Comparison of ENCODE assay signal across 8 cellular contexts in the genomic region with DNA sequence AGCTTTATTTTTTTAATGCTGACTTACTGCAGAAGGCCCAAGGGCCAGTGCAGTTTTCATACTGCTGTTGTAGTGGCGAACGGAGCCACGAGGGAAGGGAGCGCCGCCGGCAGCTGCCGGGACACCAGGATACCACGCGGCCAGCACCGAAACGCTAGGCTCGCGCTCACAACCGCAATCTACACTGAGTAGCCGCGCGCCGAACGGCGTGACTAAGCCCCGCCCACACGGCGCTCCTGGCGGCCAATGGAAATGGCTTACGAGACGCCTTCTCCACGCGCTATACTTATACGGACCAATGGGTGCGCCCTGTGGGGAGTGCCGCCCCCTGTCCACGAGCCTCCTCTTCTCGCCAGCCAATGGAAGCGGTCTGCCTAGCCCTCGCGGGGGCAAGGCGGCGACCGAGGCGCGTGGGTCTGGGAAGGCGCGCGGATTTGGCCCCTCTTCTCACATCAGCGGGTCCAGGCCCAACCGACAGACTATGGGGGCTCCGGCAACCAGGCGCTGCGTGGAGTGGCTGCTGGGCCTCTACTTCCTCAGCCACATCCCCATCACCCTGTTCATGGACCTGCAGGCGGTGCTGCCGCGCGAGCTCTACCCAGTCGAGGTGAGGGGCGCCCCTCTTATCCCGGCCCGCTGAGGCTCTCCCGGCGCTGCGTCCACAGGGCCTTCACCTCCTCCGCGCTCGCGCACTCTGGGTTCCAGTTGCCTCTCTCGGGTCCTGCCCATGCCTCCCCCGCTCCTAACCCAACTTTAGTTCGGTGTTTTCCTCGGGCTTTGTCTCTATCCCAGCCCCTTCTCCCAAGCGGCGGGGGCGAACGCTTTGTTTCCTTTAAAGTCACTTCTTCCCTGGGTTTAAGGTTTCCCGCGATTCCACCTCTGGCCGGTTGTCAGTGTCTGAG. TPM values are rescaled to one million over a fixed set of nuclear protein-coding genes. Genes with fewer than 3 reads are reported as not detected.
DNase-seq lines count a peak whose midpoint lies in the region; ATAC-seq, FAIRE-seq and TF ChIP-seq lines count a peak whose summit lies in the region.

Gene TMEM97, plus strand, starts transcription at position 442 of the 902 bp plus-strand sequence. Its CDS starts 40 bp downstream, at position 482.

- H3K4me3 Mint-ChIP-seq in Calu3 (ENCODE audit: low read depth, unreplicated experiment): peak within 1 kb of the TSS; percentile 97

- H2BK120ac ChIP-seq in H1 (replicated peaks; ENCODE audit: low read depth, low read length) (no peak within 1 kb of the TSS), mesenchymal stem cell (ENCODE audit: low read depth, low read length) (peak within 1 kb of the TSS; percentile 4)

- peaks cover 33 to 50% of the 10 kb centered on the region in 2 experiments for H3K79me2 ChIP-seq in H1 (ENCODE audit: control insufficient read depth in 1 of 2, insufficient read depth in 2 of 2, low read length in 2 of 2)

- intact Hi-C loops in Calu3 (cut with micrococcal nuclease; ENCODE audit: unreplicated experiment): no loop called here

- H2BK5ac ChIP-seq in H1 (ENCODE audit: low read depth, low read length) (peak within 1 kb of the TSS; percentile 69; the same call in 1 of the 2 replicates), mesenchymal stem cell (ENCODE audit: low read depth, low read length, poor library complexity, severe bottlenecking) (no peak within 1 kb of the TSS)

- TF ChIP-seq RAD21 in H1 (IDR thresholded peaks at IDR 0.05 in 1 of 2, conservative IDR thresholded peaks at IDR 0.05 in 1 of 2; ENCODE audit: low read depth in 2 of 2, low read length in 2 of 2): no peak

- H3K27ac Mint-ChIP-seq in Calu3 (ENCODE audit: unreplicated experiment): peak within 1 kb of the TSS; percentile 97

- peak within 1 kb of the TSS; percentile 56 for H3K27ac ChIP-seq in H1 (ENCODE audit: low read depth, low read length)
- H3K27ac ChIP-seq in mesenchymal stem cell (ENCODE audit: low read length, poor library complexity, severe bottlenecking): peak within 1 kb of the TSS; percentile 37

- H2BK20ac ChIP-seq in H1 (ENCODE audit: low read length): no peak within 1 kb of the TSS

- TF ChIP-seq POLR2A in H1 (IDR thresholded peaks at IDR 0.05; ENCODE audit: control extremely low read depth in 1 of 2, low read depth in 2 of 2, low read length in 2 of 2): peak in 1 of 2 experiments; percentile 56; a peak in 1 of 3 replicates

- TF ChIP-seq EP300 in H1 (IDR thresholded peaks at IDR 0.05; ENCODE audit: borderline replicate concordance in 1 of 2, low read depth in 2 of 2, low read length in 2 of 2): no peak

- peaks cover 36% of the 10 kb centered on the region for H3K36me3 Mint-ChIP-seq in Calu3 (ENCODE audit: insufficient read depth, unreplicated experiment)

- DNase-seq in Calu3 (peak; percentile 96), HTR-8/SVneo (ENCODE audit: insufficient read length, low spot score) (peak; percentile 98), NOMO-1 treated with DMSO at 0.1 percent for 48 hours (lab: John Stamatoyannopoulos, UW; ENCODE audit: unreplicated experiment) (peak; percentile 98), H1 (ENCODE audit: low read depth in 1 of 2, low spot score in 2 of 2) (peak; percentile 73 to 92), mesenchymal stem cell (peak; percentile 99)
- peak; percentile 92 for DNase-seq in stimulated activated CD8-positive, alpha-beta memory T cell treated with anti-CD3 and anti-CD28 coated beads, Interleukin-12 subunit alpha, Interleukin-12 subunit beta, amount 100 ng/mL, for 24 hours (ENCODE audit: extremely low read depth)

- H3K4me2 ChIP-seq in H1 (ENCODE audit: insufficient read depth in 1 of 2, low read depth in 2 of 2, low read length in 2 of 2) (peak within 1 kb of the TSS; percentile 81 to 99), mesenchymal stem cell (ENCODE audit: low read length, poor library complexity, severe bottlenecking) (peak within 1 kb of the TSS; percentile 96)

- H3K14ac ChIP-seq in H1 (ENCODE audit: insufficient read length) (peak within 1 kb of the TSS; percentile 62), mesenchymal stem cell (ENCODE audit: low read length in 2 of 2) (peak within 1 kb of the TSS in 1 of 2 experiments; percentile 83)

- H3K4ac ChIP-seq in H1 (replicated peaks; ENCODE audit: insufficient read length, low read depth, low read length): no peak within 1 kb of the TSS
- H3K4ac ChIP-seq in mesenchymal stem cell (ENCODE audit: low read depth in 1 of 2, low read length in 2 of 2): peak within 1 kb of the TSS in 1 of 2 experiments; percentile 64

- 1% methylated on average over 64 of the region's 75 CpGs; no CpG with 5 or more reads in 1 of the 2 experiments for WGBS in H1 (ENCODE audit: extremely low coverage in 1 of 2, insufficient coverage in 1 of 2, insufficient read length in 1 of 2, insufficient replicate concordance in 2 of 2, low coverage in 1 of 2, low lambda C conversion rate in 2 of 2, missing lambda C conversion rate in 1 of 2), 2 experiments
- WGBS in mesenchymal stem cell: under 1% methylated on average over 66 of the region's 75 CpGs

- H4K20me1 ChIP-seq in H1 (replicated peaks in 1 of 2; ENCODE audit: control insufficient read depth in 1 of 2, insufficient read depth in 2 of 2, low read length in 2 of 2): peaks cover 1 to 9% of the 10 kb centered on the region in 2 experiments

- H2BK12ac ChIP-seq in H1 (ENCODE audit: low read depth, low read length): peak within 1 kb of the TSS; percentile 65; the same call in 1 of the 2 replicates
- H2BK12ac ChIP-seq in mesenchymal stem cell (ENCODE audit: low read length in 2 of 2): peak within 1 kb of the TSS in 1 of 2 experiments; percentile 97

- H3K27me3 ChIP-seq in H1 (replicated peaks in 1 of 4; ENCODE audit: control insufficient read depth in 3 of 4, extremely low read depth in 1 of 4, insufficient read depth in 3 of 4, low read length in 3 of 4) (peaks cover 0 to 3% (median 0%) of the 10 kb centered on the region in 4 experiments; a peak in 1 of 7 replicates), mesenchymal stem cell (ENCODE audit: control insufficient read depth in 1 of 2, insufficient read depth in 1 of 2, low read length in 2 of 2) (no peaks in the 10 kb centered on the region)

- H3K23ac ChIP-seq in H1 (ENCODE audit: insufficient read length) (no peak within 1 kb of the TSS), mesenchymal stem cell (ENCODE audit: low read length in 2 of 2) (peak within 1 kb of the TSS in 1 of 2 experiments; percentile 97)

- peak; percentile 94 for ATAC-seq in GM21381 (IDR thresholded peaks at IDR 0.05; ENCODE audit: unreplicated experiment)

- peaks cover 11% of the 10 kb centered on the region for H3K23me2 ChIP-seq in H1 (ENCODE audit: low read depth, low read length)

- FAIRE-seq in HTR-8/SVneo (lab: Jason Lieb, UNC) (peak; percentile 97), H1 (lab: Jason Lieb, UNC) (no peak)

- peaks cover 0 to 4% (median 0%) of the 10 kb centered on the region in 4 experiments; a peak in 3 of 8 replicates for H3K36me3 ChIP-seq in H1 (ENCODE audit: control insufficient read depth in 2 of 4, insufficient read depth in 4 of 4, low read length in 3 of 4)
- H3K36me3 ChIP-seq in mesenchymal stem cell (ENCODE audit: control insufficient read depth in 1 of 2, insufficient read depth in 2 of 2, low read depth in 1 of 2, low read length in 2 of 2): no peaks in the 10 kb centered on the region

- no TSS peak for BruUV-seq in Calu3 (replicated peaks; lab: Mats Ljungman, UMichigan)

- H3K9me3 ChIP-seq in H1 (ENCODE audit: insufficient read depth in 2 of 2, low read depth in 1 of 2, low read length in 1 of 2): no peaks in the 10 kb centered on the region
- H3K9me3 ChIP-seq in mesenchymal stem cell (ENCODE audit: control insufficient read depth, low read length): no peaks in the 10 kb centered on the region

- H3K9ac ChIP-seq in H1 (replicated peaks in 1 of 4; ENCODE audit: extremely low read depth in 1 of 4, low read depth in 3 of 4, low read length in 3 of 4) (peak within 1 kb of the TSS; percentile 75 to 85 (median 82)), mesenchymal stem cell (ENCODE audit: low read length) (peak within 1 kb of the TSS; percentile 84)

- H2BK15ac ChIP-seq in H1 (ENCODE audit: low read length) (peak within 1 kb of the TSS; percentile 97; the same call in 1 of the 2 replicates), mesenchymal stem cell (ENCODE audit: low read depth, poor library complexity, severe bottlenecking) (no peak within 1 kb of the TSS)

- no peaks in the 10 kb centered on the region for H3K27me3 Mint-ChIP-seq in Calu3 (ENCODE audit: unreplicated experiment)

- H3K4me3 ChIP-seq in H1 (ENCODE audit: extremely low read depth in 1 of 4, insufficient read depth in 2 of 4, low read depth in 3 of 4, low read length in 4 of 4) (peak within 1 kb of the TSS; percentile 63 to 90 (median 70)), mesenchymal stem cell (ENCODE audit: insufficient read depth in 1 of 2, low read depth in 1 of 2, low read length in 2 of 2) (peak within 1 kb of the TSS; percentile 74 to 90)

- no peak for TF ChIP-seq CTCF in Calu3 (IDR thresholded peaks at IDR 0.05; ENCODE audit: unreplicated experiment)
- no peak for TF ChIP-seq CTCF in H1 (IDR thresholded peaks at IDR 0.05; ENCODE audit: control extremely low read depth in 1 of 3, insufficient read depth in 1 of 3, low read depth in 1 of 3, low read length in 3 of 3)

- peak within 1 kb of the TSS; percentile 49 for H4K5ac ChIP-seq in H1 (ENCODE audit: insufficient read length, low read depth, low read length)

- H3K9me3 Mint-ChIP-seq in Calu3 (ENCODE audit: low read depth, unreplicated experiment): no peaks in the 10 kb centered on the region

- POLR2A ChIA-PET in activated CD8-positive, alpha-beta memory T cell treated with anti-CD3 and anti-CD28 coated beads for 36 hours (lab: Charles Lee): interaction anchor here (0.7 to 2.0 kb wide), 4 partner anchors 10 to 278 kb away, joined by 3 to 10 read pairs (median 3); partner anchors contain the start of genes IFT20 and TNFAIP1
- POLR2A ChIA-PET in H1 (lab: Charles Lee; ENCODE audit: partially characterized antibody): interaction anchor here (0.8 to 4.1 kb wide), 23 partner anchors 9 to 514 kb away, joined by 3 to 30 read pairs (median 3); partner anchors contain the start of genes IFT20, POLDIP2 and TNFAIP1

- peak within 1 kb of the TSS; percentile 72 for H3K18ac ChIP-seq in H1 (ENCODE audit: extremely low read depth, low read length)
- peak within 1 kb of the TSS in 1 of 2 experiments; percentile 80 for H3K18ac ChIP-seq in mesenchymal stem cell (ENCODE audit: low read depth in 1 of 2, low read length in 2 of 2)

- H2AK5ac ChIP-seq in H1 (ENCODE audit: low read depth, low read length) (peak within 1 kb of the TSS; percentile 17; the same call in 1 of the 2 replicates), mesenchymal stem cell (ENCODE audit: low read length, severe bottlenecking) (no peak within 1 kb of the TSS)

- H2AFZ ChIP-seq in H1 (ENCODE audit: low read length): peak within 1 kb of the TSS; percentile 89
- peak within 1 kb of the TSS; percentile 90 for H2AFZ ChIP-seq in mesenchymal stem cell (ENCODE audit: low read depth, low read length)

- CTCF ChIA-PET in Calu3 (lab: Charles Lee) (interaction anchor here (0.7 to 1.0 kb wide), 2 partner anchors 16 to 213 kb away, joined by 3 read pairs; partner anchors contain the start of genes IFT20 and TNFAIP1), H1 (lab: Charles Lee; ENCODE audit: partially characterized antibody) (interaction anchor here (0.6 to 2.3 kb wide), 11 partner anchors 11 to 249 kb away, joined by 3 to 12 read pairs (median 3); partner anchors contain the start of genes IFT20 and TNFAIP1)
- CTCF ChIA-PET in activated CD8-positive, alpha-beta memory T cell treated with anti-CD3 and anti-CD28 coated beads for 36 hours (lab: Charles Lee): interaction anchor here (1.3 to 3.9 kb wide), 3 partner anchors 16 to 97 kb away, joined by 3 to 19 read pairs (median 7); partner anchors contain the start of genes IFT20 and TNFAIP1

- H4K8ac ChIP-seq in H1 (ENCODE audit: extremely low read depth, insufficient read depth, low read length): peak within 1 kb of the TSS; percentile 90; the same call in 1 of the 2 replicates
- H4K8ac ChIP-seq in mesenchymal stem cell (ENCODE audit: low read length): peak within 1 kb of the TSS; percentile 27

- peak within 1 kb of the TSS; percentile 55 for H3K56ac ChIP-seq in H1 (replicated peaks; ENCODE audit: insufficient read length, low read depth, low read length)

- peaks cover 51% of the 10 kb centered on the region for H3K4me1 Mint-ChIP-seq in Calu3 (ENCODE audit: low read depth, unreplicated experiment)

- peak within 1 kb of the TSS; percentile 26 for H4K91ac ChIP-seq in H1 (replicated peaks; ENCODE audit: insufficient read length, low read length)
- peak within 1 kb of the TSS; percentile 56 for H4K91ac ChIP-seq in mesenchymal stem cell (ENCODE audit: low read length)

- H3K79me1 ChIP-seq in H1 (ENCODE audit: low read depth, low read length) (no peaks in the 10 kb centered on the region), mesenchymal stem cell (replicated peaks; ENCODE audit: low read length, poor library complexity, severe bottlenecking) (peaks cover 25% of the 10 kb centered on the region)

- peaks cover 4 to 26% (median 13%) of the 10 kb centered on the region in 4 experiments for H3K4me1 ChIP-seq in H1 (replicated peaks in 1 of 4; ENCODE audit: control insufficient read depth in 3 of 4, insufficient read depth in 4 of 4, low read length in 3 of 4)
- peaks cover 15% of the 10 kb centered on the region for H3K4me1 ChIP-seq in mesenchymal stem cell (ENCODE audit: control insufficient read depth, insufficient read depth, low read depth, low read length)

RNA-seq across cellular contexts. Expression of gene TMEM97, which starts in this region (rescaled TPM):
- 110 and 114 TPM in 2 replicates for total RNA-seq in Calu3 (2022)
- 10 to 100 TPM; 62.5 to 62.7 TPM for total RNA-seq in activated CD8-positive, alpha-beta memory T cell treated with anti-CD3 and anti-CD28 coated beads for 36 hours
- 130 and 136 TPM in 2 replicates for total RNA-seq in H1 (2021; fragmentation: NEBNext Ultra II Directional; extraction: Animal tissue kit (Norgen Biotek cat#: 25700))
- 70.0 and 126 TPM in 2 replicates for polyA plus RNA-seq in H1 (2011; rRNA removed)
- 74.6 TPM for polyA plus RNA-seq in H1 (2011; cell fraction: cytosol; rRNA removed)
- 61.1 TPM for polyA plus RNA-seq in H1 (2011; cell fraction: nucleus; rRNA removed)
- 77.6 to 145 TPM (median 95.7 TPM) in 4 replicates for polyA plus RNA-seq in H1 (2012, experiment 1 of 2)
- 32.8 TPM for polyA plus RNA-seq in H1 (2012, experiment 2 of 2)
- polyA plus RNA-seq in H1 (2013, experiment 1 of 2): 636 TPM
- 785 TPM for polyA plus RNA-seq in H1 (2013, experiment 2 of 2)
- polyA minus RNA-seq in H1 (2011; rRNA and poly(A)+ RNA removed): 125 and 167 TPM in 2 replicates
- 68.6 TPM for polyA minus RNA-seq in H1 (2011; cell fraction: cytosol; rRNA and poly(A)+ RNA removed)
- 48.6 TPM for polyA minus RNA-seq in H1 (2011; cell fraction: nucleus; rRNA and poly(A)+ RNA removed)
- polyA plus RNA-seq in mesenchymal stem cell (2013, experiment 1 of 2): 174 TPM
- polyA plus RNA-seq in mesenchymal stem cell (2013, experiment 2 of 2): 170 TPM

Comparison
In these comparisons a context has a peak if more than half of its experiments do, and no peak if none do; other contexts are left out.
1. Peak in every context shown above with its lines: DNase-seq, ATAC-seq, H3K4me3 ChIP-seq and H3K27ac ChIP-seq.